In the genomic region with DNA sequence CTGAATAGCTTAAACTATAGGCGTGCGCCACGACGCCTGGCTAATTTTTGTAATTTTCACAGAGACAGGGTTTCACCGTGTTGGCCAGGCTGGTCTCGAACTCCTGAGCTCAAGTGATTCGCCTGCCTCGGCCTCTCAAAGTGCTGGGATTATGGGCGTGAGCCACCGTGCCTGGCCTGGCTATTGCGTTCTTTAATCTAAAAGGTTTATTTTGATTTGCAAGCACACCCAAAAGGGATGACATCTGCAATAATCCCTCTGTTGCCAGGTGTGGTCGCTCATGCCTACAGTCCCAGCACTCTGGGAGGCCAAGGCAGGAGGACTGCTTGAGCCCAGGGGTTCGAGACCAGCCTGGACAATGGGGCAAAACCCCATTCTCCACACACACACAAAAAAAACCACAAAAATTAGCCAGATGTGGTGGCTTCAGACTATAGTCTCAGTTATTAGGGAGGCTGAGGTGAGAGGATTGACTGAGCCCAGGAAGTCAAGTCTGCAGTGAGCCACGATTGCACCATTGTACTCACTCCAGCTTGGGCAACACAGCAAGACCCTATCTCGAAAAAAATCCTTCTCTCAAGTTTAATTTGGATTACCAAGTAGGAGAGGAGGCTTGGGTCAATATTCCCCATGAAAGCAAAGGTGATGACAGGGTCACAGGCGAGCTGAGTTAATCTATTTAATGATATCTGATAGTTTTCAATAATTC, we compare ENCODE assay signal across 11 cellular contexts.
A peak's percentile ranks its signal among the peaks of the same experiment; 100 is the strongest.
DNase-seq lines count a peak whose midpoint lies in the region; ATAC-seq and TF ChIP-seq lines count a peak whose summit lies in the region.
"Had no signal": no experiment of that assay in that cellular context is flagged by ENCODE, and none has a peak within 500 bp of the region (broad histone marks: within the 10 kb centered on the region; RNA-seq: fewer than 3 reads in every experiment).

No MANE protein-coding gene starts in this region.

- H3K79me1 ChIP-seq in IMR-90 (ENCODE audit: low read depth in 1 of 2, low read length in 2 of 2) (peaks cover 0 to 30% of the 10 kb centered on the region in 2 experiments; a peak in 2 of 4 replicates), mesendoderm (ENCODE audit: low read length) (peaks cover 2% of the 10 kb centered on the region)

- H2AFZ ChIP-seq in IMR-90 (replicated peaks; ENCODE audit: low read length, poor library complexity), result no peak overlapping the region

- H3K23ac ChIP-seq in IMR-90 (ENCODE audit: low read depth, low read length) (peak overlapping the region; percentile 3; the same call in 1 of the 2 replicates), mesendoderm (ENCODE audit: low read length) (no peak overlapping the region)

- H3K36me3 ChIP-seq in IMR-90 (ENCODE audit: control insufficient read depth, insufficient read depth, low read length) (peaks cover 7% of the 10 kb centered on the region), ectodermal cell (ENCODE audit: control insufficient read depth, insufficient read depth, low read length) (peaks cover 6% of the 10 kb centered on the region), mesendoderm (ENCODE audit: control insufficient read depth, insufficient read depth, low read length) (no peaks in the 10 kb centered on the region)

- intact Hi-C loops in IMR-90 (cut with micrococcal nuclease), result loop anchor here (1.0 kb wide), 1 partner anchor 185 kb away; no protein-coding TSS in a partner anchor

- TF ChIP-seq CTCF in IMR-90 (conservative IDR thresholded peaks at IDR 0.05; ENCODE audit: low read depth, low read length), result no peak

- TF ChIP-seq POLR2A in IMR-90 (IDR thresholded peaks at IDR 0.05; ENCODE audit: low read depth, low read length), result no peak

- 92% methylated on average over 6 of the region's 16 CpGs; no CpG with 5 or more reads in 1 of the 2 experiments for WGBS in IMR-90 (ENCODE audit: extremely low coverage in 2 of 2, insufficient read length in 1 of 2), 2 experiments
- WGBS in ectodermal cell, 2 experiments, result 94 to 95% methylated on average over 15 of the region's 16 CpGs
- WGBS in mesendoderm (ENCODE audit: extremely low coverage, insufficient coverage, low lambda C conversion rate), result no CpG with 5 or more reads among the region's 16 CpGs

- peak overlapping the region; percentile 29 for H4K91ac ChIP-seq in IMR-90 (ENCODE audit: insufficient read depth, low read depth, low read length)

- POLR2A ChIA-PET in IMR-90 (lab: Charles Lee; ENCODE audit: unreplicated experiment), result no interaction called here

- no peaks in the 10 kb centered on the region; the same call in 1 of the 2 replicates for H4K20me1 ChIP-seq in IMR-90 (ENCODE audit: insufficient read depth, low read length)

- H3K56ac ChIP-seq in IMR-90 (ENCODE audit: extremely low read depth, insufficient read depth, low read length) (peak overlapping the region; percentile 67; the same call in 1 of the 2 replicates), mesendoderm (ENCODE audit: low read length) (peak overlapping the region; percentile 62)

- no peak overlapping the region for H3K4me2 ChIP-seq in IMR-90 (ENCODE audit: low read depth, low read length)
- H3K4me2 ChIP-seq in mesendoderm (ENCODE audit: low read length), result no peak overlapping the region

- peak overlapping the region; percentile 11 for H3K14ac ChIP-seq in IMR-90 (replicated peaks; ENCODE audit: low read depth, low read length)

- peak overlapping the region; percentile 33 to 65; a peak in 3 of 4 replicates for H4K8ac ChIP-seq in IMR-90 (ENCODE audit: low read depth in 2 of 2, low read length in 2 of 2)
- H4K8ac ChIP-seq in mesendoderm (ENCODE audit: low read depth, low read length), result no peak overlapping the region

- peak overlapping the region; percentile 92; the same call in 1 of the 2 replicates for H2AK5ac ChIP-seq in IMR-90 (ENCODE audit: low read depth, low read length)
- no peak overlapping the region for H2AK5ac ChIP-seq in mesendoderm (ENCODE audit: low read length)

- H3K9me1 ChIP-seq in IMR-90 (ENCODE audit: insufficient read depth, low read length), result peaks cover 23% of the 10 kb centered on the region

- H3K27ac ChIP-seq in IMR-90 (ENCODE audit: insufficient read depth, low read length) (peak overlapping the region; percentile 66; the same call in 1 of the 2 replicates), ectodermal cell (ENCODE audit: insufficient read depth, low read depth, low read length, poor library complexity, severe bottlenecking) (peak overlapping the region; percentile 52), mesendoderm (ENCODE audit: low read depth, low read length) (no peak overlapping the region), temporal lobe (ENCODE audit: low read depth, low read length) (peak overlapping the region; percentile 71)
- H3K27ac ChIP-seq: neutrophil had no signal

- no peak for ATAC-seq in IMR-90 (ENCODE audit: low read depth)
- no peak for ATAC-seq in GM21526 (IDR thresholded peaks at IDR 0.05; ENCODE audit: low FRiP score, unreplicated experiment)

- DNase-seq in IMR-90, result no peak
- no peak for DNase-seq in mesendoderm
- DNase-seq in dedifferentiated amniotic fluid mesenchymal stem cell (ENCODE audit: extremely low spot score), result no peak
- no peak for DNase-seq in D341Med (ENCODE audit: low spot score)
- no peak for DNase-seq in NCI-H2196 treated with DMSO at 0.1 percent for 48 hours (lab: John Stamatoyannopoulos, UW; ENCODE audit: unreplicated experiment)
- DNase-seq: activated CD4-positive, alpha-beta T cell treated with anti-CD3 and anti-CD28 coated beads, Interleukin-2, amount 50 U/mL, for 1 hour; activated gamma-delta T cell had no signal

- H3K4ac ChIP-seq in IMR-90 (ENCODE audit: low read depth, low read length), result peak overlapping the region; percentile 74
- peak overlapping the region; percentile 6 for H3K4ac ChIP-seq in mesendoderm (ENCODE audit: low read depth, low read length)

- peak overlapping the region; percentile 31; the same call in 1 of the 3 replicates for H2BK15ac ChIP-seq in IMR-90 (ENCODE audit: low read depth, low read length)
- H2BK15ac ChIP-seq in mesendoderm (replicated peaks; ENCODE audit: low read depth), result no peak overlapping the region

- H4K5ac ChIP-seq in IMR-90 (ENCODE audit: low read depth, low read length) (peak overlapping the region; percentile 47; the same call in 1 of the 2 replicates), mesendoderm (ENCODE audit: low read length) (no peak overlapping the region)

- no TSS peak for BruUV-seq in IMR-90 (replicated peaks; lab: Mats Ljungman, UMichigan)

- H3K27me3 ChIP-seq in IMR-90 (ENCODE audit: control insufficient read depth, insufficient read depth, low read length), result no peaks in the 10 kb centered on the region
- H3K27me3 ChIP-seq in ectodermal cell (ENCODE audit: control insufficient read depth, insufficient read depth, low read length, poor library complexity, severe bottlenecking), result no peaks in the 10 kb centered on the region
- H3K27me3 ChIP-seq in mesendoderm (ENCODE audit: insufficient read depth, low read length, poor library complexity), result no peaks in the 10 kb centered on the region
- H3K27me3 ChIP-seq: neutrophil had no signal

- CTCF ChIA-PET in IMR-90 (lab: Yijun Ruan, JAX), result interaction anchor here (1.1 kb wide), 1 partner anchor 43 kb away, joined by 3 read pairs; no protein-coding TSS in a partner anchor

- in situ Hi-C loops in IMR-90 (cut with MboI; ENCODE audit: low sequenced_read_pairs), result no loop called here

- no peak for TF ChIP-seq RAD21 in IMR-90 (IDR thresholded peaks at IDR 0.05; ENCODE audit: low read length)

- dilution Hi-C loops in IMR-90 (cut with HindIII; ENCODE audit: low sequenced_read_pairs, unreplicated experiment), result no loop called here

- no peaks in the 10 kb centered on the region for H3K79me2 ChIP-seq in mesendoderm (ENCODE audit: control insufficient read depth, insufficient read depth, low read length)

- H2BK20ac ChIP-seq in IMR-90 (ENCODE audit: low read depth, low read length), result peak overlapping the region; percentile 73

- peak overlapping the region; percentile 66 for H2BK120ac ChIP-seq in IMR-90 (ENCODE audit: low read depth, low read length)
- no peak overlapping the region for H2BK120ac ChIP-seq in mesendoderm (ENCODE audit: low read depth, low read length)

- H2BK5ac ChIP-seq in IMR-90 (ENCODE audit: low read depth, low read length, poor library complexity, severe bottlenecking) (peak overlapping the region; percentile 71), mesendoderm (ENCODE audit: low read length) (peak overlapping the region; percentile 17)

- H3K4me3 ChIP-seq in IMR-90 (ENCODE audit: insufficient read depth, low read depth, low read length) (no peak overlapping the region), ectodermal cell (ENCODE audit: insufficient read depth, low read depth, low read length) (no peak overlapping the region), mesendoderm (ENCODE audit: low read length) (no peak overlapping the region)

- H3K9me3 ChIP-seq in IMR-90 (ENCODE audit: control insufficient read depth, insufficient read depth, low read length) (no peaks in the 10 kb centered on the region), ectodermal cell (ENCODE audit: control insufficient read depth, low read length) (no peaks in the 10 kb centered on the region)
- H3K9me3 ChIP-seq: neutrophil had no signal

- H3K9ac ChIP-seq in IMR-90 (ENCODE audit: low read depth, low read length) (no peak overlapping the region), mesendoderm (ENCODE audit: low read length) (peak overlapping the region; percentile 32)

- H3K18ac ChIP-seq in IMR-90 (ENCODE audit: low read depth, low read length) (peak overlapping the region; percentile 51), mesendoderm (ENCODE audit: low read length) (peak overlapping the region; percentile 39)

- H3K4me1 ChIP-seq in IMR-90 (ENCODE audit: control insufficient read depth, insufficient read depth, low read length) (peaks cover 17% of the 10 kb centered on the region), ectodermal cell (ENCODE audit: control insufficient read depth, insufficient read depth, low read length) (peaks cover 10% of the 10 kb centered on the region), mesendoderm (ENCODE audit: control insufficient read depth, low read depth, low read length) (peaks cover 9% of the 10 kb centered on the region)

- H2AK9ac ChIP-seq in IMR-90 (replicated peaks; ENCODE audit: low read depth, low read length, poor library complexity), result peak overlapping the region; percentile 13

TF ChIP-seq in IMR-90, 13 proteins besides CTCF, POLR2A, EP300 and RAD21:
- TF ChIP-seq FOS (IDR thresholded peaks at IDR 0.05; ENCODE audit: low read depth, low read length) (no peak), BHLHE40 (IDR thresholded peaks at IDR 0.05; ENCODE audit: low read depth, low read length) (no peak)
- TF ChIP-seq, protein P1, sequence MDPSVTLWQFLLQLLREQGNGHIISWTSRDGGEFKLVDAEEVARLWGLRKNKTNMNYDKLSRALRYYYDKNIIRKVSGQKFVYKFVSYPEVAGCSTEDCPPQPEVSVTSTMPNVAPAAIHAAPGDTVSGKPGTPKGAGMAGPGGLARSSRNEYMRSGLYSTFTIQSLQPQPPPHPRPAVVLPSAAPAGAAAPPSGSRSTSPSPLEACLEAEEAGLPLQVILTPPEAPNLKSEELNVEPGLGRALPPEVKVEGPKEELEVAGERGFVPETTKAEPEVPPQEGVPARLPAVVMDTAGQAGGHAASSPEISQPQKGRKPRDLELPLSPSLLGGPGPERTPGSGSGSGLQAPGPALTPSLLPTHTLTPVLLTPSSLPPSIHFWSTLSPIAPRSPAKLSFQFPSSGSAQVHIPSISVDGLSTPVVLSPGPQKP (IDR thresholded peaks at IDR 0.05; ENCODE audit: borderline replicate concordance, low read depth, low read length), result no peak
TF ChIP-seq in IMR-90: peak in this region for 0.
